ENCODE assay signal across 7 cellular contexts in genomic region chr5:130845049-130845765, GRCh38.
"Had no signal": no experiment of that assay in that cellular context is flagged by ENCODE, and none has a peak within 500 bp of the region (broad histone marks: within the 10 kb centered on the region; RNA-seq: fewer than 3 reads in every experiment).

No MANE protein-coding gene starts in this region.

- ATAC-seq: GM23338 had no signal

- FAIRE-seq: H1, H54, HTR-8/SVneo had no signal

- DNase-seq: H9, HCEC 1CT, IMR-90 had no signal

- H3K4me3 ChIP-seq: GM23338 had no signal
